8 cellular contexts compared by ENCODE assay signal in genomic region chr1:154607748-154608521, GRCh38. TPM values are rescaled to one million over a fixed set of nuclear protein-coding genes. Genes with fewer than 3 reads are reported as not detected.
DNase-seq lines count a peak whose midpoint lies in the region; ATAC-seq and TF ChIP-seq lines count a peak whose summit lies in the region.

A gene with protein sequence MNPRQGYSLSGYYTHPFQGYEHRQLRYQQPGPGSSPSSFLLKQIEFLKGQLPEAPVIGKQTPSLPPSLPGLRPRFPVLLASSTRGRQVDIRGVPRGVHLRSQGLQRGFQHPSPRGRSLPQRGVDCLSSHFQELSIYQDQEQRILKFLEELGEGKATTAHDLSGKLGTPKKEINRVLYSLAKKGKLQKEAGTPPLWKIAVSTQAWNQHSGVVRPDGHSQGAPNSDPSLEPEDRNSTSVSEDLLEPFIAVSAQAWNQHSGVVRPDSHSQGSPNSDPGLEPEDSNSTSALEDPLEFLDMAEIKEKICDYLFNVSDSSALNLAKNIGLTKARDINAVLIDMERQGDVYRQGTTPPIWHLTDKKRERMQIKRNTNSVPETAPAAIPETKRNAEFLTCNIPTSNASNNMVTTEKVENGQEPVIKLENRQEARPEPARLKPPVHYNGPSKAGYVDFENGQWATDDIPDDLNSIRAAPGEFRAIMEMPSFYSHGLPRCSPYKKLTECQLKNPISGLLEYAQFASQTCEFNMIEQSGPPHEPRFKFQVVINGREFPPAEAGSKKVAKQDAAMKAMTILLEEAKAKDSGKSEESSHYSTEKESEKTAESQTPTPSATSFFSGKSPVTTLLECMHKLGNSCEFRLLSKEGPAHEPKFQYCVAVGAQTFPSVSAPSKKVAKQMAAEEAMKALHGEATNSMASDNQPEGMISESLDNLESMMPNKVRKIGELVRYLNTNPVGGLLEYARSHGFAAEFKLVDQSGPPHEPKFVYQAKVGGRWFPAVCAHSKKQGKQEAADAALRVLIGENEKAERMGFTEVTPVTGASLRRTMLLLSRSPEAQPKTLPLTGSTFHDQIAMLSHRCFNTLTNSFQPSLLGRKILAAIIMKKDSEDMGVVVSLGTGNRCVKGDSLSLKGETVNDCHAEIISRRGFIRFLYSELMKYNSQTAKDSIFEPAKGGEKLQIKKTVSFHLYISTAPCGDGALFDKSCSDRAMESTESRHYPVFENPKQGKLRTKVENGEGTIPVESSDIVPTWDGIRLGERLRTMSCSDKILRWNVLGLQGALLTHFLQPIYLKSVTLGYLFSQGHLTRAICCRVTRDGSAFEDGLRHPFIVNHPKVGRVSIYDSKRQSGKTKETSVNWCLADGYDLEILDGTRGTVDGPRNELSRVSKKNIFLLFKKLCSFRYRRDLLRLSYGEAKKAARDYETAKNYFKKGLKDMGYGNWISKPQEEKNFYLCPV (minus strand): TSS chr1:154608186. CDS start chr1:154608006, 180 bp downstream.

- no peak for TF ChIP-seq CTCF in right atrium auricular region (IDR thresholded peaks at IDR 0.05)
- no peak for TF ChIP-seq CTCF in uterus (IDR thresholded peaks at IDR 0.05)

- TF ChIP-seq POLR2A in GM10847 (IDR thresholded peaks at IDR 0.05; ENCODE audit: extremely low read depth, insufficient read length), result peak; percentile 65
- TF ChIP-seq POLR2A in uterus (IDR thresholded peaks at IDR 0.05), result peak; percentile 41 to 61

- DNase-seq in NCI-H1417 (lab: John Stamatoyannopoulos, UW) (peak; percentile 87 to 96 (median 88)), T-helper 2 cell (peak; percentile 73 to 99 (median 87)), amygdala (lab: John Stamatoyannopoulos, UW) (peak in 52 of 56 donors; percentile 10 to 81 (median 64)), right atrium auricular region (ENCODE audit: low spot score) (peak; percentile 95), putamen (ENCODE audit: low spot score) (peak; percentile 85), uterus (peak; percentile 94 to 96)

- ATAC-seq in HG02678 (IDR thresholded peaks at IDR 0.05; ENCODE audit: unreplicated experiment), result peak; percentile 81

- H3K27ac ChIP-seq in right atrium auricular region, result peak within 1 kb of the TSS; percentile 97
- H3K27ac ChIP-seq in uterus, result peak within 1 kb of the TSS; percentile 97 to 99

- intact Hi-C loops in uterus (cut with DNase I; ENCODE audit: low total_unique reads), result no loop called here

- peak within 1 kb of the TSS; percentile 90 to 91 for H3K4me3 ChIP-seq in right atrium auricular region
- H3K4me3 ChIP-seq in uterus, result peak within 1 kb of the TSS; percentile 60 to 93

- H3K9me3 ChIP-seq in right atrium auricular region, result no peaks in the 10 kb centered on the region
- no peaks in the 10 kb centered on the region for H3K9me3 ChIP-seq in uterus

- no peaks in the 10 kb centered on the region for H3K27me3 ChIP-seq in right atrium auricular region
- H3K27me3 ChIP-seq in uterus, result no peaks in the 10 kb centered on the region

- H3K4me1 ChIP-seq in right atrium auricular region (peaks cover 0 to 55% of the 10 kb centered on the region in 2 donors), uterus (peaks cover 0 to 7% of the 10 kb centered on the region in 2 donors)

- H3K36me3 ChIP-seq in right atrium auricular region (no peaks in the 10 kb centered on the region), uterus (no peaks in the 10 kb centered on the region)

RNA-seq across cellular contexts. Expression of the gene that starts here (rescaled TPM):
- total RNA-seq in right atrium auricular region (10 to 100 TPM; 39.3 to 51.9 TPM), uterus (100 to 1,000 TPM in 3 of 4 donors, 10 to 100 TPM in 1; 50.9 to 212 (median 101) TPM)

Comparison
In these comparisons a context has a peak if more than half of its experiments do, and no peak if none do; other contexts are left out.
1. Peak in every context shown above with its lines: DNase-seq, ATAC-seq, H3K4me3 ChIP-seq and H3K27ac ChIP-seq.